ENCODE assay signal across 12 cellular contexts in genomic region chr3:5126586-5126985, GRCh38. TPM values are rescaled to one million over a fixed set of nuclear protein-coding genes. Genes with fewer than 3 reads are reported as not detected.
DNase-seq lines count a peak whose midpoint lies in the region; ATAC-seq, FAIRE-seq and TF ChIP-seq lines count a peak whose summit lies in the region.
"Had no signal": no experiment of that assay in that cellular context is flagged by ENCODE, and none has a peak within 500 bp of the region (broad histone marks: within the 10 kb centered on the region; RNA-seq: fewer than 3 reads in every experiment).

No MANE protein-coding gene starts in this region.

- intact Hi-C loops in left cardiac atrium (cut with DNase I), result loop anchor here in 1 of 2 donors (10.0 kb wide), 1 partner anchor 58 kb away; the partner anchor contains the start of gene EDEM1
- intact Hi-C loops in posterior cingulate gyrus (cut with DNase I), result no loop called here

- TF ChIP-seq RAD21 in A549 (conservative IDR thresholded peaks at IDR 0.05 in 1 of 2, IDR thresholded peaks at IDR 0.05 in 1 of 2), result no peak

- DNase-seq in A549 (ENCODE audit: low read depth in 1 of 2, low spot score in 1 of 2), result no peak
- DNase-seq in GF-D8 (lab: John Stamatoyannopoulos, UW), result peak; percentile 46
- DNase-seq in fibroblast of peridontal ligament (ENCODE audit: extremely low read depth), result peak; percentile 62
- DNase-seq in 8988T, result no peak
- DNase-seq in DMS153 treated with DMSO at 0.1 percent for 48 hours (lab: John Stamatoyannopoulos, UW; ENCODE audit: unreplicated experiment), result no peak
- DNase-seq in left cardiac atrium, result no peak
- no peak for DNase-seq in posterior cingulate gyrus
- DNase-seq: NCI-H1436 treated with DMSO at 0.1 percent for 48 hours, T-helper 9 cell had no signal

- no peak overlapping the region for H3K27ac ChIP-seq in A549

- CTCF ChIA-PET in A549 (lab: Yijun Ruan, JAX), result interaction anchor here (1.9 kb wide), 1 partner anchor 415 kb away, joined by 8 read pairs; no protein-coding TSS in a partner anchor

- no peak for TF ChIP-seq POLR2A in A549 (IDR thresholded peaks at IDR 0.05; ENCODE audit: low read length)

- POLR2A ChIA-PET in A549 (lab: Yijun Ruan, JAX), result no interaction called here

- no peak for TF ChIP-seq CTCF in A549 (IDR thresholded peaks at IDR 0.05)

- TF ChIP-seq EP300 in A549 (IDR thresholded peaks at IDR 0.05), result no peak

- H3K4me3 ChIP-seq in A549, result no peak overlapping the region
- H3K4me3 ChIP-seq: vagina had no signal

- ATAC-seq in A549 (no peak), SK-N-SH treated with all-trans-retinoic acid at 6 μM for 48 hours (no peak), left cardiac atrium (no peak)

- peak overlapping the region; percentile 15; the same call in 1 of the 3 replicates for H3K4me2 ChIP-seq in A549

- no peaks in the 10 kb centered on the region for H3K9me3 ChIP-seq in A549
- H3K9me3 ChIP-seq: vagina had no signal

- peaks cover 21% of the 10 kb centered on the region; the same call in 2 of the 3 replicates for H3K4me1 ChIP-seq in A549

- no peak for FAIRE-seq in A549 (lab: Jason Lieb, UNC)
- FAIRE-seq: islet of Langerhans had no signal

TF ChIP-seq in A549, 52 proteins besides CTCF, POLR2A, EP300 and RAD21:
- TF ChIP-seq CEBPB (IDR thresholded peaks at IDR 0.05) (peak; percentile 59 to 71; a peak in 3 of 4 replicates), ATOH8 (CRISPR knock-in tag; IDR thresholded peaks at IDR 0.05; ENCODE audit: low read depth) (no peak), ZSCAN20 (CRISPR knock-in tag; IDR thresholded peaks at IDR 0.05) (0 out of 2 replicates have a peak, but pooled peaks have one; percentile 45)
TF ChIP-seq in A549: peak in this region for 2.

TF ChIP-seq in SK-N-SH treated with all-trans-retinoic acid at 6 μM for 48 hours, 23 proteins besides CTCF, POLR2A, EP300 and RAD21:
- TF ChIP-seq CSDC2 (CRISPR knock-in tag; IDR thresholded peaks at IDR 0.05) (no peak), ZFP30 (CRISPR knock-in tag; IDR thresholded peaks at IDR 0.05) (no peak), ZFP3 (CRISPR knock-in tag; IDR thresholded peaks at IDR 0.05) (no peak), ISL1 (CRISPR knock-in tag; IDR thresholded peaks at IDR 0.05) (peak; percentile 20; the same call in 1 of the 2 replicates), ZNF565 (CRISPR knock-in tag; conservative IDR thresholded peaks at IDR 0.05; ENCODE audit: low read depth) (no peak)
TF ChIP-seq in SK-N-SH treated with all-trans-retinoic acid at 6 μM for 48 hours: peak in this region for 1.

RNA-seq across cellular contexts. Expression of gene ARL8B, which starts 4.5 kb away (rescaled TPM):
- 51.2 and 85.3 TPM in 2 replicates for polyA plus RNA-seq in A549 (2011; rRNA removed)
- polyA plus RNA-seq in A549 (2012; cell fraction: cytosol; rRNA removed), result 22.2 and 27.9 TPM in 2 replicates
- polyA plus RNA-seq in A549 (2012; cell fraction: nucleus; rRNA removed), result 16.9 and 25.4 TPM in 2 replicates
- polyA plus RNA-seq in A549 (2017; fragmentation: RNase III; extraction: RNeasy Plus Mini Kit Qiagen cat#74134 plus additional on column Dnase treatment), result 49.5 to 51.7 TPM (median 50.4 TPM) in 3 replicates
- polyA minus RNA-seq in A549 (2011; rRNA and poly(A)+ RNA removed), result 10.4 and 12.4 TPM in 2 replicates
- 10 to 100 TPM; 54.5 to 57.7 TPM for total RNA-seq in left cardiac atrium

Comparison
In these comparisons a context has a peak if more than half of its experiments do, and no peak if none do; other contexts are left out.
1. DNase-seq: peak in GF-D8 (single experiment) and fibroblast of peridontal ligament (single experiment); none in A549 (0 of 2), 8988T (single experiment), DMS153 treated with DMSO at 0.1 percent for 48 hours (single experiment), left cardiac atrium (single experiment) and posterior cingulate gyrus (0 of 10).